ENCODE assay signal across 8 cellular contexts in the genomic region with DNA sequence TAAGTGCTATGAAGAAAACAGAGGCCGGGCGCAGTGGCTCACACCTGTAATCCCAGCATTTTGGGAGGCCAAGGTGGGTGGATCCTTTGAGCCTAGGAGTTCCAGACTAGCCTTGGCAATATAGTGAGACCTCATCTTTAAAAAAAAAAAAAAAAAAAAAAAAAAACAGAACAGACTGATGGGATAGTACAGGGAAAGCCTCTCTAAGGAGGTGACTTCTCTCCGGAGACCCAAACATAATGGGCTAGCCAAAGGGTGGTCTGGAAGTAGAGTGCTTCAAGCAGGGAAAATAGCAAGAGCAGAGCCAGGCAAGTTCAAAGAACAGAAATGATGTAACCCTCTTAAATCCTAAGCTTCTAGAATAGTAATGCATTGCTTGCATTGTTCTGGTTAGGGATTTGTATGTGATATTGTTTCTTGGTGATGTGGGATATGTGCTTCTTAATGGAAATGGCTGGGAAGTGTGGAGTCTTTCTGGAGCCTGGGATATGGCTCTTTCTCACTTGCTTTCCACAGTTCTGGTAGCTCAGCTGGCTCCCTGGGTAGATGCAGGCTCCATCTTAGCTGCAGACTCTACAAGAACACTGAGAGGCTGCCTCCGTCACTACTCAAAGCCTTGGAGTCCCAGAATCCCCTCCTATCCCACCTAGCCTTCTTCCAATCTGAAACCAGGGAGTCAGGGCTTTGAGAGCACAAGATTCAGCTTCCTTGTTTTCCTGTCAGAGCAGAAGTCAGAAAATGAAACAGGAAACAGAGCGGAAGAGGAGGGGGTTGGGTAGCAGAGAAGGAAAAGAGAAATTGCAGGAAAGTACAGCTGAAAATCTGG. TPM values are rescaled to one million over a fixed set of nuclear protein-coding genes. Genes with fewer than 3 reads are reported as not detected.
DNase-seq lines count a peak whose midpoint lies in the region; ATAC-seq and TF ChIP-seq lines count a peak whose summit lies in the region.

No MANE protein-coding gene starts in this region.

- H3K27me3 Mint-ChIP-seq in naive thymus-derived CD8-positive, alpha-beta T cell, result no peaks in the 10 kb centered on the region

- no peaks in the 10 kb centered on the region for H3K27me3 ChIP-seq in OCI-LY3 (ENCODE audit: low read depth, low read length)

- H3K79me2 ChIP-seq in OCI-LY3 (ENCODE audit: low read length), result peaks cover 20% of the 10 kb centered on the region

- peaks cover 47 to 84% (median 76%) of the 10 kb centered on the region in 4 donors for H3K4me1 Mint-ChIP-seq in naive thymus-derived CD8-positive, alpha-beta T cell

- no peak overlapping the region for H2AFZ ChIP-seq in OCI-LY3 (ENCODE audit: low read depth, low read length)

- peak overlapping the region; percentile 96 for H3K4me2 ChIP-seq in OCI-LY3 (ENCODE audit: low read length)

- H3K36me3 ChIP-seq in OCI-LY3 (replicated peaks; ENCODE audit: low read depth, low read length), result peaks cover 22% of the 10 kb centered on the region

- H3K4me3 ChIP-seq in OCI-LY3 (ENCODE audit: low read length), result peak overlapping the region; percentile 24; the same call in 1 of the 2 replicates

- H3K4me3 Mint-ChIP-seq in naive thymus-derived CD8-positive, alpha-beta T cell, result peak overlapping the region; percentile 83 to 100 (median 96)

- H3K4me1 ChIP-seq in OCI-LY3 (ENCODE audit: low read length), result peaks cover 42% of the 10 kb centered on the region

- H3K27ac Mint-ChIP-seq in naive thymus-derived CD8-positive, alpha-beta T cell, result peak overlapping the region; percentile 90 to 100 (median 100)

- ATAC-seq in naive thymus-derived CD8-positive, alpha-beta T cell, result no peak
- ATAC-seq in HG02840 (IDR thresholded peaks at IDR 0.05; ENCODE audit: low FRiP score, unreplicated experiment), result no peak

- TF ChIP-seq CTCF in OCI-LY3 (IDR thresholded peaks at IDR 0.05; ENCODE audit: low read depth, low read length), result no peak

- peaks cover 0 to 21% (median 0%) of the 10 kb centered on the region in 3 donors for H3K36me3 Mint-ChIP-seq in naive thymus-derived CD8-positive, alpha-beta T cell

- peak overlapping the region; percentile 97 for H3K9ac ChIP-seq in OCI-LY3 (ENCODE audit: low read length)

- H4K20me1 ChIP-seq in OCI-LY3 (ENCODE audit: insufficient read depth, low read length), result no peaks in the 10 kb centered on the region

- POLR2A ChIA-PET in naive thymus-derived CD8-positive, alpha-beta T cell (lab: Charles Lee), result interaction anchor here (0.6 to 16.1 kb wide), 16 partner anchors 9 to 285 kb away, joined by 3 to 432 read pairs (median 3); partner anchors contain the start of gene ARID1A

- DNase-seq in GF-D8 (lab: John Stamatoyannopoulos, UW) (peak; percentile 61), dedifferentiated amniotic fluid mesenchymal stem cell (ENCODE audit: extremely low spot score) (peak; percentile 62), NCI-H1048 (lab: John Stamatoyannopoulos, UW) (no peak), AG08396 (ENCODE audit: low spot score) (no peak), NCI-H1417 treated with DMSO at 0.1 percent for 48 hours (lab: John Stamatoyannopoulos, UW) (no peak)
- DNase-seq in naive thymus-derived CD8-positive, alpha-beta T cell, result peak in 4 of 10 donors; percentile 12 to 35 (median 28)

- no peaks in the 10 kb centered on the region for H3K9me3 Mint-ChIP-seq in naive thymus-derived CD8-positive, alpha-beta T cell

- no peaks in the 10 kb centered on the region for H3K9me3 ChIP-seq in OCI-LY3 (ENCODE audit: insufficient read depth, low read length)

- H3K27ac ChIP-seq in OCI-LY3 (ENCODE audit: low read length), result peak overlapping the region; percentile 98

RNA-seq across cellular contexts. Expression of gene PIGV, which starts 1.9 kb away (rescaled TPM):
- 10 to 100 TPM; 25.2 to 27.2 TPM for total RNA-seq in naive thymus-derived CD8-positive, alpha-beta T cell
- 10 to 100 TPM in 1 of 3 donors, 1 to 10 TPM in 2; 8.2 to 14.4 (median 9.6) TPM for polyA plus RNA-seq in naive thymus-derived CD8-positive, alpha-beta T cell

RNA-seq across cellular contexts. Expression of gene ZDHHC18, which starts 40.7 kb away (rescaled TPM):
- 10 to 100 TPM; 29.9 to 37.4 TPM for total RNA-seq in naive thymus-derived CD8-positive, alpha-beta T cell
- 10 to 100 TPM in 2 of 3 donors, 1 to 10 TPM in 1; 4.6 to 17.2 (median 12.8) TPM for polyA plus RNA-seq in naive thymus-derived CD8-positive, alpha-beta T cell

Comparison
In these comparisons a context has a peak if more than half of its experiments do, and no peak if none do; other contexts are left out.
1. DNase-seq: peak in GF-D8 (single experiment) and dedifferentiated amniotic fluid mesenchymal stem cell (single experiment); none in NCI-H1048 (single experiment), AG08396 (single experiment) and NCI-H1417 treated with DMSO at 0.1 percent for 48 hours (single experiment).